In the genomic region with DNA sequence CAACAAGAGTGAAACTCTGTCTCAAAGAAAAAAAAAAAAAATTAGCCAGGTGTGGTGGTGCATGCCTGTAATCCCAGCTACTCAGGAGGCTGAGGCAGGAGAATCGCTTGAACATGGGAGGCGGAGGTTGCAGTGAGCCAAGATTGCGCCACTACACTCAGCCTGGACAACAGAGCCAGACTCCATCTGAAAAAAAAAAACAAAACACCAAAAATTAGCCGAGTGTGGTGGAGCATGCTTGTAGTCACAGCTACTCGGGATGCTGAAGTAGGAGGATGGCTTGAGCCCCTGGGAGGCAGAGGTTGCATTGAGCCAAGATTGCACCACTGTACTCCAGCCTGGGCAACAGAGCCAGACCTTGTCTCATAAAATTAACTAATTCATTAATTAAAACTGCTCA, we compare ENCODE assay signal across 3 cellular contexts. TPM values are rescaled to one million over a fixed set of nuclear protein-coding genes. Genes with fewer than 3 reads are reported as not detected.
"Had no signal": no experiment of that assay in that cellular context is flagged by ENCODE, and none has a peak within 500 bp of the region (broad histone marks: within the 10 kb centered on the region; RNA-seq: fewer than 3 reads in every experiment).

No MANE protein-coding gene starts in this region.

RNA-seq across cellular contexts. Expression of a gene that starts 35.1 kb away (rescaled TPM):
- total RNA-seq: activated CD4-positive, alpha-beta T cell treated with anti-CD3 and anti-CD28 coated beads, Interleukin-2, amount 10 ng/mL, durations not matched to agents 7 days and 5 days; bronchial epithelial cell; T-helper 1 cell treated with Interleukin-12 subunit alpha and Interleukin-12 subunit beta and Interleukin-4 antibody, amounts not matched to agents 30 ng/mL and 1 ng/mL, for 36 hours had no signal
